Comparison of ENCODE assay signal across 1 cellular context in genomic region chr5:177433658-177434217, GRCh38.
A peak's percentile ranks its signal among the peaks of the same experiment; 100 is the strongest.
TF ChIP-seq lines count a peak whose summit lies in the region.

No MANE protein-coding gene starts in this region.

TF ChIP-seq in HEK293, 187 proteins besides CTCF, POLR2A, EP300 and RAD21:
- TF ChIP-seq KLF1 (tag by site-specific recombination; IDR thresholded peaks at IDR 0.05) (peak; percentile 68), PRDM1 (tag by site-specific recombination; IDR thresholded peaks at IDR 0.05) (no peak)
